10 cellular contexts compared by ENCODE assay signal in genomic region chr18:79856119-79857080, GRCh38. TPM values are rescaled to one million over a fixed set of nuclear protein-coding genes. Genes with fewer than 3 reads are reported as not detected.
A peak's percentile ranks its signal among the peaks of the same experiment; 100 is the strongest.
DNase-seq lines count a peak whose midpoint lies in the region; ATAC-seq and TF ChIP-seq lines count a peak whose summit lies in the region.
"Had no signal": no experiment of that assay in that cellular context is flagged by ENCODE, and none has a peak within 500 bp of the region (broad histone marks: within the 10 kb centered on the region; RNA-seq: fewer than 3 reads in every experiment).

No MANE protein-coding gene starts in this region.

- POLR2A ChIA-PET in activated B cell treated with CpG ODN at 0.5 μM for 24 hours (lab: Charles Lee) = interaction anchor here (0.9 to 1.0 kb wide), 2 partner anchors 93 to 132 kb away, joined by 3 to 4 read pairs; partner anchors contain the start of gene TXNL4A

- H3K27me3 Mint-ChIP-seq in activated T-cell treated with anti-CD3 and anti-CD28 coated beads, Interleukin-2, amount 50 U/mL, for 24 hours = peaks cover 12% of the 10 kb centered on the region
- H3K27me3 Mint-ChIP-seq in activated B cell treated with CpG ODN at 0.5 μM for 24 hours = no peaks in the 10 kb centered on the region

- DNase-seq in activated T-cell treated with anti-CD3 and anti-CD28 coated beads, Interleukin-2, amount 50 U/mL, for 24 hours = peak; percentile 29
- DNase-seq in activated T-cell treated with anti-CD3 and anti-CD28 coated beads, Interleukin-2, amount 50 U/mL, for 1 hour = no peak
- no peak for DNase-seq in activated B cell treated with CpG ODN at 0.5 μM for 24 hours
- peak; percentile 36 for DNase-seq in left lobe of liver (ENCODE audit: low spot score)
- DNase-seq in effector memory CD4-positive, alpha-beta T cell = no peak
- DNase-seq in SKM-1 treated with dmso at 0.1 percent for 144 hours (lab: John Stamatoyannopoulos, UW; ENCODE audit: unreplicated experiment) = no peak
- DNase-seq: heart left ventricle had no signal

- H3K27ac Mint-ChIP-seq in activated T-cell treated with anti-CD3 and anti-CD28 coated beads, Interleukin-2, amount 50 U/mL, for 24 hours = no peak overlapping the region
- no peak overlapping the region for H3K27ac Mint-ChIP-seq in activated B cell treated with CpG ODN at 0.5 μM for 24 hours
- H3K27ac Mint-ChIP-seq: CD4-positive, alpha-beta T cell had no signal

- H3K36me3 Mint-ChIP-seq in activated T-cell treated with anti-CD3 and anti-CD28 coated beads, Interleukin-2, amount 50 U/mL, for 24 hours (ENCODE audit: low read depth) = no peaks in the 10 kb centered on the region
- H3K36me3 Mint-ChIP-seq in activated B cell treated with CpG ODN at 0.5 μM for 24 hours (ENCODE audit: low read depth) = no peaks in the 10 kb centered on the region

- CTCF ChIA-PET in activated B cell treated with CpG ODN at 0.5 μM for 24 hours (lab: Charles Lee) = no interaction called here

- no peak overlapping the region; the same call in 1 of the 2 replicates for H3K9ac ChIP-seq in HUES48 (ENCODE audit: low read depth, low read length)

- peaks cover under 1% of the 10 kb centered on the region for H3K9me3 Mint-ChIP-seq in activated T-cell treated with anti-CD3 and anti-CD28 coated beads, Interleukin-2, amount 50 U/mL, for 24 hours
- H3K9me3 Mint-ChIP-seq in activated B cell treated with CpG ODN at 0.5 μM for 24 hours = peaks cover 4% of the 10 kb centered on the region

- no peaks in the 10 kb centered on the region for H3K9me3 ChIP-seq in HUES48 (ENCODE audit: control insufficient read depth, insufficient read depth, low read length)
- no peaks in the 10 kb centered on the region for H3K9me3 ChIP-seq in effector memory CD4-positive, alpha-beta T cell (ENCODE audit: control insufficient read depth, low read length)

- ATAC-seq in activated B cell treated with CpG ODN at 0.5 μM for 24 hours (ENCODE audit: low read depth) (peak; percentile 57), left lobe of liver (no peak), HG03469 (IDR thresholded peaks at IDR 0.05; ENCODE audit: unreplicated experiment) (no peak)

- intact Hi-C loops in activated B cell treated with CpG ODN at 0.5 μM for 24 hours (cut with micrococcal nuclease) = loop anchor here (5.0 to 10.0 kb wide), 2 partner anchors 58 to 96 kb away; partner anchors contain the start of gene SLC66A2

- TF ChIP-seq CTCF in activated B cell treated with CpG ODN at 0.5 μM for 24 hours (IDR thresholded peaks at IDR 0.05) = no peak

- H3K4me3 ChIP-seq in HUES48 (ENCODE audit: low read depth, low read length) = no peak overlapping the region
- no peak overlapping the region for H3K4me3 ChIP-seq in effector memory CD4-positive, alpha-beta T cell (ENCODE audit: insufficient read depth, low read depth, low read length, poor library complexity, severe bottlenecking)
- H3K4me3 ChIP-seq: heart left ventricle had no signal

- H3K27me3 ChIP-seq in HUES48 (ENCODE audit: control insufficient read depth, insufficient read depth, low read length) = no peaks in the 10 kb centered on the region
- H3K27me3 ChIP-seq in effector memory CD4-positive, alpha-beta T cell (replicated peaks; ENCODE audit: control insufficient read depth, insufficient read depth, low read length, poor library complexity, severe bottlenecking) = no peaks in the 10 kb centered on the region

- no peak overlapping the region for H3K4me3 Mint-ChIP-seq in activated T-cell treated with anti-CD3 and anti-CD28 coated beads, Interleukin-2, amount 50 U/mL, for 24 hours
- H3K4me3 Mint-ChIP-seq in activated B cell treated with CpG ODN at 0.5 μM for 24 hours = peak overlapping the region; percentile 26
- H3K4me3 Mint-ChIP-seq: CD4-positive, alpha-beta T cell had no signal

- peaks cover 3% of the 10 kb centered on the region for H3K4me1 Mint-ChIP-seq in activated T-cell treated with anti-CD3 and anti-CD28 coated beads, Interleukin-2, amount 50 U/mL, for 24 hours (ENCODE audit: low read depth)
- peaks cover 30% of the 10 kb centered on the region for H3K4me1 Mint-ChIP-seq in activated B cell treated with CpG ODN at 0.5 μM for 24 hours

- no peaks in the 10 kb centered on the region for H3K36me3 ChIP-seq in HUES48 (ENCODE audit: control insufficient read depth, insufficient read depth, low read length)
- no peaks in the 10 kb centered on the region for H3K36me3 ChIP-seq in effector memory CD4-positive, alpha-beta T cell (ENCODE audit: control insufficient read depth, insufficient read depth, low read length)
- H3K36me3 ChIP-seq: heart left ventricle had no signal

- peaks cover 4% of the 10 kb centered on the region; the same call in 1 of the 2 replicates for H3K4me1 ChIP-seq in HUES48 (ENCODE audit: control insufficient read depth, insufficient read depth, low read length)
- H3K4me1 ChIP-seq in effector memory CD4-positive, alpha-beta T cell (ENCODE audit: control insufficient read depth, insufficient read depth, low read length, poor library complexity, severe bottlenecking) = no peaks in the 10 kb centered on the region

- H3K27ac ChIP-seq in HUES48 (ENCODE audit: low read depth, low read length) = peak overlapping the region; percentile 51
- no peak overlapping the region for H3K27ac ChIP-seq in effector memory CD4-positive, alpha-beta T cell (ENCODE audit: insufficient read depth, low read length, poor library complexity, severe bottlenecking)
- H3K27ac ChIP-seq: heart left ventricle had no signal

RNA-seq across cellular contexts. Expression of gene KCNG2, which starts 58.7 kb away (rescaled TPM):
- total RNA-seq in activated B cell treated with CpG ODN at 0.5 μM for 24 hours (not detected in 2 replicates), left lobe of liver (not detected)
- total RNA-seq: CD4-positive, alpha-beta T cell had no signal

Comparison
In these comparisons a context has a peak if more than half of its experiments do, and no peak if none do; other contexts are left out.
1. DNase-seq: peak in activated T-cell treated with anti-CD3 and anti-CD28 coated beads, Interleukin-2, amount 50 U/mL, for 24 hours (single experiment) and left lobe of liver (single experiment); none in activated T-cell treated with anti-CD3 and anti-CD28 coated beads, Interleukin-2, amount 50 U/mL, for 1 hour (single experiment), activated B cell treated with CpG ODN at 0.5 μM for 24 hours (single experiment), effector memory CD4-positive, alpha-beta T cell (0 of 3) and SKM-1 treated with dmso at 0.1 percent for 144 hours (single experiment).